Comparison of ENCODE assay signal across 1 cellular context in genomic region chr6:85460951-85461805, GRCh38.
TF ChIP-seq lines count a peak whose summit lies in the region.

No MANE protein-coding gene starts in this region.

TF ChIP-seq in GM23338, 12 proteins besides CTCF, POLR2A, EP300 and RAD21 (continued from another document):
- TF ChIP-seq ZNF462 (CRISPR knock-in tag; IDR thresholded peaks at IDR 0.05): no peak
- no peak for TF ChIP-seq ETS1 (IDR thresholded peaks at IDR 0.05)
- no peak for TF ChIP-seq JUNB (IDR thresholded peaks at IDR 0.05; ENCODE audit: unreplicated experiment)
- TF ChIP-seq POLR2AphosphoS5 (IDR thresholded peaks at IDR 0.05; ENCODE audit: low read depth): no peak
- TF ChIP-seq EZH2 (IDR thresholded peaks at IDR 0.05; ENCODE audit: low read depth, unreplicated experiment): no peak
- TF ChIP-seq REST (IDR thresholded peaks at IDR 0.05; ENCODE audit: unreplicated experiment): no peak
- no peak for TF ChIP-seq ZNF331 (CRISPR knock-in tag; IDR thresholded peaks at IDR 0.05; ENCODE audit: low read depth)
- TF ChIP-seq STAT1 (IDR thresholded peaks at IDR 0.05; ENCODE audit: unreplicated experiment): no peak
- TF ChIP-seq EZH2phosphoT487 (IDR thresholded peaks at IDR 0.05; ENCODE audit: unreplicated experiment): no peak
- TF ChIP-seq ZNF114 (CRISPR knock-in tag; IDR thresholded peaks at IDR 0.05): no peak
- TF ChIP-seq NANOG (IDR thresholded peaks at IDR 0.05; ENCODE audit: borderline replicate concordance): no peak
